8 cellular contexts compared by ENCODE assay signal in genomic region chr11:130915556-130916237, GRCh38. TPM values are rescaled to one million over a fixed set of nuclear protein-coding genes. Genes with fewer than 3 reads are reported as not detected.
DNase-seq lines count a peak whose midpoint lies in the region; ATAC-seq and TF ChIP-seq lines count a peak whose summit lies in the region.

No MANE protein-coding gene starts in this region.

- CTCF ChIA-PET in CD4-positive, alpha-beta T cell (lab: Charles Lee): interaction anchor here (0.6 to 2.2 kb wide), 14 partner anchors 10 to 703 kb away, joined by 3 to 21 read pairs (median 4); no protein-coding TSS in a partner anchor

- H3K4me1 ChIP-seq in skeletal muscle tissue (ENCODE audit: control insufficient read depth in 3 of 3, insufficient read depth in 3 of 3, low read length in 3 of 3): peaks cover 30 to 40% (median 36%) of the 10 kb centered on the region in 3 donors

- DNase-seq in CD4-positive, alpha-beta T cell: peak in 3 of 10 experiments; percentile 8 to 43 (median 9)
- no peak for DNase-seq in H7
- peak in 2 of 3 donors; percentile 7 to 12 for DNase-seq in T-helper 17 cell
- no peak for DNase-seq in foreskin fibroblast
- DNase-seq in HCEC 1CT: no peak
- DNase-seq in superior temporal gyrus (ENCODE audit: extremely low spot score): no peak
- no peak for DNase-seq in A172 (ENCODE audit: low spot score)

- H3K36me3 Mint-ChIP-seq in CD4-positive, alpha-beta T cell (ENCODE audit: low read depth): peaks cover 57% of the 10 kb centered on the region
- peaks cover 7% of the 10 kb centered on the region for H3K36me3 Mint-ChIP-seq in T-helper 17 cell (ENCODE audit: low read depth)

- peaks cover 10% of the 10 kb centered on the region for H3K27me3 Mint-ChIP-seq in CD4-positive, alpha-beta T cell
- H3K27me3 Mint-ChIP-seq in T-helper 17 cell: peaks cover 18% of the 10 kb centered on the region

- H3K4me3 Mint-ChIP-seq in CD4-positive, alpha-beta T cell: peak overlapping the region; percentile 91
- peak overlapping the region; percentile 88 for H3K4me3 Mint-ChIP-seq in T-helper 17 cell

- no peak for TF ChIP-seq CTCF in CD4-positive, alpha-beta T cell (IDR thresholded peaks at IDR 0.05)
- no peak for TF ChIP-seq CTCF in foreskin fibroblast (IDR thresholded peaks at IDR 0.05; ENCODE audit: low read depth, low read length)

- no peaks in the 10 kb centered on the region for H3K27me3 ChIP-seq in CD4-positive, alpha-beta T cell (ENCODE audit: control insufficient read depth, insufficient read depth, low read length)
- H3K27me3 ChIP-seq in H7 (ENCODE audit: control insufficient read depth, insufficient read depth, low read length) (peaks cover 8% of the 10 kb centered on the region), skeletal muscle tissue (ENCODE audit: control insufficient read depth in 3 of 3, insufficient read depth in 3 of 3, low read length in 3 of 3) (no peaks in the 10 kb centered on the region)

- H3K4me3 ChIP-seq in H7 (ENCODE audit: insufficient read depth, low read depth, low read length) (peak overlapping the region; percentile 79), foreskin fibroblast (ENCODE audit: low read depth in 1 of 2, low read length in 2 of 2) (peak overlapping the region; percentile 83 to 86), skeletal muscle tissue (ENCODE audit: low read length in 3 of 3) (peak overlapping the region; percentile 92 to 97 (median 95))

- H3K36me3 ChIP-seq in H7 (replicated peaks; ENCODE audit: control insufficient read depth, insufficient read depth, low read length): no peaks in the 10 kb centered on the region; the same call in 1 of the 2 replicates
- H3K36me3 ChIP-seq in skeletal muscle tissue (ENCODE audit: control insufficient read depth in 3 of 3, insufficient read depth in 3 of 3, low read length in 3 of 3): peaks cover 16 to 23% (median 20%) of the 10 kb centered on the region in 3 donors

- peak overlapping the region; percentile 95 to 98 (median 97) for H3K9ac ChIP-seq in skeletal muscle tissue (ENCODE audit: low read depth in 1 of 3, low read length in 3 of 3)

- peak; percentile 31 for ATAC-seq in CD4-positive, alpha-beta T cell (ENCODE audit: poor library complexity)
- ATAC-seq in T-helper 17 cell: peak; percentile 31

- peak overlapping the region; percentile 87 for H3K27ac Mint-ChIP-seq in CD4-positive, alpha-beta T cell
- H3K27ac Mint-ChIP-seq in T-helper 17 cell: peak overlapping the region; percentile 83

- peaks cover 6% of the 10 kb centered on the region for H3K9me3 Mint-ChIP-seq in CD4-positive, alpha-beta T cell

- peaks cover 18% of the 10 kb centered on the region for H3K9me3 ChIP-seq in CD4-positive, alpha-beta T cell (ENCODE audit: control insufficient read depth, low read length)
- H3K9me3 ChIP-seq in T-helper 17 cell (ENCODE audit: control insufficient read depth, low read length, poor library complexity, severe bottlenecking) (no peaks in the 10 kb centered on the region), skeletal muscle tissue (ENCODE audit: control insufficient read depth in 3 of 3, low read length in 3 of 3) (no peaks in the 10 kb centered on the region)

- POLR2A ChIA-PET in CD4-positive, alpha-beta T cell (lab: Charles Lee): interaction anchor here (0.6 to 2.4 kb wide), 6 partner anchors 9 to 50 kb away, joined by 3 to 13 read pairs (median 4); no protein-coding TSS in a partner anchor

- intact Hi-C loops in CD4-positive, alpha-beta T cell (cut with DNase I, micrococcal nuclease): loop anchor here in 1 of 2 experiments (5.0 to 10.0 kb wide), 4 partner anchors 598 to 1633 kb away; partner anchors contain the start of gene NFRKB

- peaks cover 52% of the 10 kb centered on the region for H3K4me1 Mint-ChIP-seq in CD4-positive, alpha-beta T cell (ENCODE audit: low read depth)
- peaks cover 23% of the 10 kb centered on the region for H3K4me1 Mint-ChIP-seq in T-helper 17 cell

- H3K27ac ChIP-seq in CD4-positive, alpha-beta T cell (ENCODE audit: low read depth, low read length): peak overlapping the region; percentile 72
- H3K27ac ChIP-seq in skeletal muscle tissue (ENCODE audit: low read depth, low read length): peak overlapping the region; percentile 82

RNA-seq across cellular contexts. Expression of gene SNX19, which starts 0.6 kb away (rescaled TPM):
- total RNA-seq in CD4-positive, alpha-beta T cell: 10 to 100 TPM; 41.2 to 43.8 TPM
- total RNA-seq in H7 (2014; rRNA removed; shearing (Covaris generic)): 22.7 and 23.9 TPM in 2 replicates
- total RNA-seq in T-helper 17 cell: 10 to 100 TPM; 64.6 to 67.3 TPM
- 31.3 TPM for total RNA-seq in skeletal muscle tissue
- 20.2 and 36.2 TPM in 2 replicates for total RNA-seq in A172 (2014; rRNA removed; shearing (Covaris generic))

Comparison
In these comparisons a context has a peak if more than half of its experiments do, and no peak if none do; other contexts are left out.
1. DNase-seq: peak in T-helper 17 cell (2 of 3); none in H7 (single experiment), foreskin fibroblast (0 of 2), HCEC 1CT (single experiment), superior temporal gyrus (single experiment) and A172 (single experiment).
2. Peak in every context shown above with its lines, with median percentiles within 50 percentile points of each other: H3K4me3 ChIP-seq.